Comparison of ENCODE assay signal across 8 cellular contexts in genomic region chr5:151685749-151686672, GRCh38. TPM values are rescaled to one million over a fixed set of nuclear protein-coding genes. Genes with fewer than 3 reads are reported as not detected.
DNase-seq lines count a peak whose midpoint lies in the region; ATAC-seq, FAIRE-seq and TF ChIP-seq lines count a peak whose summit lies in the region.

No MANE protein-coding gene starts in this region.

- no CpG with 5 or more reads among the region's 10 CpGs for WGBS in iPS DF 6.9 (ENCODE audit: insufficient coverage, insufficient read length)
- 41 to 62% (median 53%) methylated on average over 10 of the region's 10 CpGs for WGBS in small intestine, 3 donors

- H3K27ac Mint-ChIP-seq in WTC11: peak overlapping the region; percentile 84

- H3K4me3 Mint-ChIP-seq in WTC11: peak overlapping the region; percentile 87

- H3K27ac ChIP-seq in iPS DF 6.9 (ENCODE audit: low read length) (no peak overlapping the region), small intestine (ENCODE audit: low read depth in 1 of 2, low read length in 1 of 2) (peak overlapping the region in 1 of 2 donors; percentile 92)

- POLR2A ChIA-PET in WTC11 (lab: Charles Lee): interaction anchor here (0.9 to 2.3 kb wide), 6 partner anchors 8 to 85 kb away, joined by 3 to 15 read pairs (median 5); partner anchors contain the start of gene G3BP1

- H3K27me3 ChIP-seq in iPS DF 6.9 (ENCODE audit: control insufficient read depth, insufficient read depth, low read length): no peaks in the 10 kb centered on the region
- H3K27me3 ChIP-seq in small intestine (ENCODE audit: control insufficient read depth in 2 of 2, insufficient read depth in 2 of 2, low read length in 2 of 2): no peaks in the 10 kb centered on the region

- H3K36me3 ChIP-seq in iPS DF 6.9 (ENCODE audit: control insufficient read depth, insufficient read depth, low read length) (no peaks in the 10 kb centered on the region), small intestine (ENCODE audit: control insufficient read depth in 2 of 2, insufficient read depth in 2 of 2, low read length in 2 of 2) (no peaks in the 10 kb centered on the region)

- no peaks in the 10 kb centered on the region for H3K9me3 Mint-ChIP-seq in WTC11

- H3K36me3 Mint-ChIP-seq in WTC11: peaks cover 13% of the 10 kb centered on the region

- CTCF ChIA-PET in WTC11 (lab: Charles Lee): interaction anchor here (0.9 to 2.1 kb wide), 8 partner anchors 10 to 239 kb away, joined by 3 to 20 read pairs (median 9); partner anchors contain the start of gene SLC36A1

- H3K9me3 ChIP-seq in iPS DF 6.9 (ENCODE audit: control insufficient read depth, insufficient read depth, low read length): no peaks in the 10 kb centered on the region
- no peaks in the 10 kb centered on the region for H3K9me3 ChIP-seq in small intestine (ENCODE audit: control insufficient read depth, low read depth)

- H3K27me3 Mint-ChIP-seq in WTC11 (ENCODE audit: low read depth): no peaks in the 10 kb centered on the region

- peaks cover 2% of the 10 kb centered on the region for H3K4me1 ChIP-seq in iPS DF 6.9 (ENCODE audit: control insufficient read depth, insufficient read depth, low read length)
- H3K4me1 ChIP-seq in small intestine (ENCODE audit: control insufficient read depth in 2 of 2, insufficient read depth in 1 of 2, low read depth in 1 of 2, low read length in 1 of 2): no peaks in the 10 kb centered on the region

- TF ChIP-seq CTCF in WTC11 (IDR thresholded peaks at IDR 0.05): no peak

- no peak for DNase-seq in WTC11 (ENCODE audit: low spot score)
- no peak for DNase-seq in iPS DF 6.9 (ENCODE audit: low read depth, low spot score)
- DNase-seq in small intestine: no peak
- DNase-seq in hippocampal formation (lab: John Stamatoyannopoulos, UW): no peak
- DNase-seq in DMS153 treated with DMSO at 0.1 percent for 48 hours (lab: John Stamatoyannopoulos, UW; ENCODE audit: unreplicated experiment): no peak
- no peak for DNase-seq in activated CD4-positive, alpha-beta T cell treated with anti-CD3 and anti-CD28 coated beads for 4 hours

- ATAC-seq in GM21717 (IDR thresholded peaks at IDR 0.05; ENCODE audit: unreplicated experiment): peak; percentile 9
- peak; percentile 6; the same call in 1 of the 2 replicates for ATAC-seq in WTC11
- no peak for ATAC-seq in HG03097 (IDR thresholded peaks at IDR 0.05; ENCODE audit: low FRiP score, unreplicated experiment)

- H3K4me1 Mint-ChIP-seq in WTC11: peaks cover 41% of the 10 kb centered on the region

- FAIRE-seq in small intestine (lab: Jason Lieb, UNC): no peak

- H3K4me3 ChIP-seq in iPS DF 6.9 (ENCODE audit: low read length) (peak overlapping the region; percentile 59; the same call in 1 of the 2 replicates), small intestine (ENCODE audit: low read depth in 1 of 2, low read length in 2 of 2) (peak overlapping the region; percentile 32 to 40)

TF ChIP-seq in WTC11, 78 proteins besides CTCF, POLR2A, EP300 and RAD21:
- TF ChIP-seq ZNF263 (CRISPR knock-in tag; IDR thresholded peaks at IDR 0.05; ENCODE audit: low read depth) (no peak), SP1 (CRISPR knock-in tag; conservative IDR thresholded peaks at IDR 0.05) (no peak), JAZF1 (CRISPR knock-in tag; IDR thresholded peaks at IDR 0.05) (no peak), ETV6 (CRISPR knock-in tag; IDR thresholded peaks at IDR 0.05) (0 out of 2 replicates have a peak, but pooled peaks have one; percentile 4), NR2C2 (CRISPR knock-in tag; IDR thresholded peaks at IDR 0.05) (0 out of 2 replicates have a peak, but pooled peaks have one; percentile 29), FOXK1 (CRISPR knock-in tag; IDR thresholded peaks at IDR 0.05) (0 out of 2 replicates have a peak, but pooled peaks have one; percentile 2), PREB (CRISPR knock-in tag; IDR thresholded peaks at IDR 0.05; ENCODE audit: borderline replicate concordance) (no peak), SMAD3 (CRISPR knock-in tag; IDR thresholded peaks at IDR 0.05; ENCODE audit: borderline replicate concordance) (no peak)
- TF ChIP-seq, protein P1, sequence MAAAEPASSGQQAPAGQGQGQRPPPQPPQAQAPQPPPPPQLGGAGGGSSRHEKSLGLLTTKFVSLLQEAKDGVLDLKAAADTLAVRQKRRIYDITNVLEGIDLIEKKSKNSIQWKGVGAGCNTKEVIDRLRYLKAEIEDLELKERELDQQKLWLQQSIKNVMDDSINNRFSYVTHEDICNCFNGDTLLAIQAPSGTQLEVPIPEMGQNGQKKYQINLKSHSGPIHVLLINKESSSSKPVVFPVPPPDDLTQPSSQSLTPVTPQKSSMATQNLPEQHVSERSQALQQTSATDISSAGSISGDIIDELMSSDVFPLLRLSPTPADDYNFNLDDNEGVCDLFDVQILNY (CRISPR knock-in tag; IDR thresholded peaks at IDR 0.05): no peak

RNA-seq across cellular contexts. Expression of gene SPARC, which starts 0.7 kb away (rescaled TPM):
- total RNA-seq in WTC11 (2021): 357 to 418 TPM (median 358 TPM) in 3 replicates
- 100 to 1,000 TPM in 1 of 3 donors, 10 to 100 TPM in 1, 1 to 10 TPM in 1; 9.6 to 242 (median 29.2) TPM for polyA plus RNA-seq in small intestine
